ENCODE assay signal across 16 cellular contexts in the genomic region with DNA sequence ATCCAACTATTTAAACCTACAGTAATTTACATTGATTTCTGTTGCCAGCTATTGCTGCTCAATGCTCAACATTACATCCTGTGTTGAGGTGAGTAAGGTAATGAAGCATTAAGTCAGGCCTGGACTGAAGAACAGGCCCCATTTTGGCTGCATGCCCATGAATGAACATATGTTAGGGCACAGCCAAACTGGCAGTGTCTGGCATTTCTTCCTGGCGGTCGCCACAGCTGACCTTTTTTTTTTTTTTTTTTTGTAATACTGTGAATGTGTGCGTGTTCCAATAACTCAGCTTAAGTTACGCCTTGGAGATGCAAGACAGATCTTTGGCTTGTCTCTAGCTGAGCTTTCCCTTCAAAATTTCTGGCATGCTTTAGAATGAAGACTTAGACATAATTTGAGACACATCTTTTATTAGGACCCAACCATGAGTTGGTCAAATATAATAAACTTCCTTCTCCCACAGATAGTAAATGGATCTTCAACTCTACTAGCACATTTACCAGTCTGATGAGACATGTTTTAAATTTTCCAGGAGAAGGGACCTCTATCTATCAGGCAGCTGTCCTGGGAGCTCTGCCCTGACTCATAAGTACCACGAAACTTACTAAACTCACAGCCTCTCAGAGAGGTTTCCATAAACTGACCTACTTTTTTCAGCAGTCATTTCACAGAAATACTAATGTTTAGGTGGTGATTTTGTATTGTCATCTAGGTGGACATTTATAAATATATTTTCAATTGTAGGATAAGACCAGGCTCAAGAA.
DNase-seq lines count a peak whose midpoint lies in the region; ATAC-seq, FAIRE-seq and TF ChIP-seq lines count a peak whose summit lies in the region.
"Had no signal": no experiment of that assay in that cellular context is flagged by ENCODE, and none has a peak within 500 bp of the region (broad histone marks: within the 10 kb centered on the region; RNA-seq: fewer than 3 reads in every experiment).

No MANE protein-coding gene starts in this region.

- H2AFZ ChIP-seq in fibroblast of lung (ENCODE audit: low read length), result no peak overlapping the region

- H3K79me2 ChIP-seq in fibroblast of lung (ENCODE audit: control insufficient read depth, insufficient read depth, low read length), result no peaks in the 10 kb centered on the region

- H3K4me3 ChIP-seq in fibroblast of lung (replicated peaks in 1 of 4; ENCODE audit: control extremely low read depth in 1 of 4, insufficient read depth in 1 of 4, low read depth in 3 of 4, low read length in 4 of 4) (no peak overlapping the region), suprapubic skin (no peak overlapping the region), mucosa of descending colon (no peak overlapping the region)
- H3K4me3 ChIP-seq: tibial artery had no signal

- peaks cover 20 to 25% of the 10 kb centered on the region in 2 donors for H3K4me1 Mint-ChIP-seq in natural killer cell treated with Interleukin-12 subunit alpha and Interleukin-12 subunit beta and Interleukin-15 and Interleukin-18, amount 100 ng/mL, for 72 hours (ENCODE audit: low read depth in 2 of 2)
- peaks cover 6 to 11% of the 10 kb centered on the region in 2 donors for H3K4me1 Mint-ChIP-seq in natural killer cell
- H3K4me1 Mint-ChIP-seq: CD4-positive, CD25-positive, alpha-beta regulatory T cell; memory B cell had no signal

- H3K4me1 ChIP-seq in fibroblast of lung (ENCODE audit: control insufficient read depth, extremely low read depth, insufficient read depth, low read length), result no peaks in the 10 kb centered on the region
- no peaks in the 10 kb centered on the region for H3K4me1 ChIP-seq in suprapubic skin
- H3K4me1 ChIP-seq in mucosa of descending colon (ENCODE audit: low read depth), result no peaks in the 10 kb centered on the region
- H3K4me1 ChIP-seq: tibial artery had no signal

- no peak overlapping the region for H3K4me3 Mint-ChIP-seq in natural killer cell treated with Interleukin-12 subunit alpha and Interleukin-12 subunit beta and Interleukin-15 and Interleukin-18, amount 100 ng/mL, for 72 hours
- no peak overlapping the region for H3K4me3 Mint-ChIP-seq in natural killer cell
- H3K4me3 Mint-ChIP-seq: activated T-helper 1 cell treated with anti-CD3 and anti-CD28 coated beads, Interleukin-12 subunit alpha, Interleukin-12 subunit beta, Interleukin-2, Interleukin-4 antibody, amounts not matched to agents 30 ng/mL and 10 ng/mL and 1 ng/mL, durations not matched to agents 14 hours and 24 hours and 36 hours; CD4-positive, CD25-positive, alpha-beta regulatory T cell; memory B cell had no signal

- no peak overlapping the region for H3K27ac ChIP-seq in fibroblast of lung (ENCODE audit: insufficient read depth, low read length)
- no peak overlapping the region for H3K27ac ChIP-seq in suprapubic skin
- H3K27ac ChIP-seq: tibial artery had no signal

- peaks cover 3% of the 10 kb centered on the region for H3K9me3 Mint-ChIP-seq in natural killer cell treated with Interleukin-12 subunit alpha and Interleukin-12 subunit beta and Interleukin-15 and Interleukin-18, amount 100 ng/mL, for 72 hours
- H3K9me3 Mint-ChIP-seq in natural killer cell, result peaks cover 4 to 6% of the 10 kb centered on the region in 2 donors

- no peak for TF ChIP-seq EP300 in suprapubic skin (IDR thresholded peaks at IDR 0.05)

- H3K27ac Mint-ChIP-seq in natural killer cell treated with Interleukin-12 subunit alpha and Interleukin-12 subunit beta and Interleukin-15 and Interleukin-18, amount 100 ng/mL, for 72 hours, result peak overlapping the region; percentile 39 to 56
- H3K27ac Mint-ChIP-seq in natural killer cell, result no peak overlapping the region
- H3K27ac Mint-ChIP-seq: CD4-positive, CD25-positive, alpha-beta regulatory T cell; memory B cell had no signal

- H3K36me3 ChIP-seq in fibroblast of lung (ENCODE audit: control insufficient read depth, insufficient read depth, low read length) (no peaks in the 10 kb centered on the region), suprapubic skin (no peaks in the 10 kb centered on the region), mucosa of descending colon (ENCODE audit: low read depth) (no peaks in the 10 kb centered on the region)
- H3K36me3 ChIP-seq: tibial artery had no signal

- no peak for DNase-seq in natural killer cell treated with Interleukin-12 subunit alpha and Interleukin-12 subunit beta and Interleukin-15 and Interleukin-18, amount 100 ng/mL, for 72 hours (ENCODE audit: low spot score)
- DNase-seq in natural killer cell, result no peak
- peak; percentile 55 for DNase-seq in NCI-H524 treated with DMSO at 0.1 percent for 48 hours (lab: John Stamatoyannopoulos, UW)
- peak; percentile 33 to 86 for DNase-seq in fibroblast of lung (ENCODE audit: low read depth in 2 of 2)
- DNase-seq in urothelium cell line (ENCODE audit: low spot score), result peak; percentile 33
- no peak for DNase-seq in suprapubic skin (ENCODE audit: low spot score in 2 of 2)
- no peak for DNase-seq in mucosa of descending colon
- DNase-seq: CD4-positive, CD25-positive, alpha-beta regulatory T cell; effector memory CD4-positive, alpha-beta T cell; H7; stimulated activated CD4-positive, alpha-beta T cell treated with anti-CD3 and anti-CD28 coated beads, Interleukin-2, amount 100 ng/mL, for 24 hours; tibial artery had no signal

- no peaks in the 10 kb centered on the region for H3K27me3 ChIP-seq in fibroblast of lung (ENCODE audit: control insufficient read depth, insufficient read depth, low read length)
- no peaks in the 10 kb centered on the region for H3K27me3 ChIP-seq in suprapubic skin
- H3K27me3 ChIP-seq: tibial artery had no signal

- no peak for TF ChIP-seq POLR2A in suprapubic skin (IDR thresholded peaks at IDR 0.05)

- H3K27me3 Mint-ChIP-seq in natural killer cell treated with Interleukin-12 subunit alpha and Interleukin-12 subunit beta and Interleukin-15 and Interleukin-18, amount 100 ng/mL, for 72 hours, result peaks cover 0 to 2% of the 10 kb centered on the region in 2 donors
- H3K27me3 Mint-ChIP-seq in natural killer cell (ENCODE audit: low read depth in 2 of 2), result peaks cover 14 to 17% of the 10 kb centered on the region in 2 donors

- intact Hi-C loops in natural killer cell (cut with micrococcal nuclease) (no loop called here), mucosa of descending colon (cut with DNase I, micrococcal nuclease) (loop anchor here in 1 of 2 donors (10.0 kb wide), 1 partner anchor 645 kb away; no protein-coding TSS in a partner anchor)

- 65% methylated on average over 5 of the region's 5 CpGs for WGBS in suprapubic skin

- TF ChIP-seq CTCF in natural killer cell (IDR thresholded peaks at IDR 0.05) (no peak), fibroblast of lung (conservative IDR thresholded peaks at IDR 0.05 in 1 of 2, IDR thresholded peaks at IDR 0.05 in 1 of 2; ENCODE audit: low read depth in 1 of 2, low read length in 2 of 2) (no peak), suprapubic skin (IDR thresholded peaks at IDR 0.05) (no peak), mucosa of descending colon (IDR thresholded peaks at IDR 0.05) (no peak)

- H3K4me2 ChIP-seq in fibroblast of lung (ENCODE audit: extremely low read depth, insufficient read depth, low read length), result no peak overlapping the region

- H3K9ac ChIP-seq in fibroblast of lung (ENCODE audit: insufficient read depth, low read length), result no peak overlapping the region

- H4K20me1 ChIP-seq in fibroblast of lung (ENCODE audit: control insufficient read depth, extremely low read depth, insufficient read depth, low read length), result no peaks in the 10 kb centered on the region

- peaks cover 8% of the 10 kb centered on the region for H3K36me3 Mint-ChIP-seq in natural killer cell treated with Interleukin-12 subunit alpha and Interleukin-12 subunit beta and Interleukin-15 and Interleukin-18, amount 100 ng/mL, for 72 hours
- no peaks in the 10 kb centered on the region for H3K36me3 Mint-ChIP-seq in natural killer cell
- H3K36me3 Mint-ChIP-seq: CD4-positive, CD25-positive, alpha-beta regulatory T cell had no signal

- FAIRE-seq in urothelium cell line (lab: Jason Lieb, UNC), result no peak
- FAIRE-seq: GM18507 had no signal

- H3K9me3 ChIP-seq in fibroblast of lung (ENCODE audit: control insufficient read depth, insufficient read depth, low read depth, low read length) (no peaks in the 10 kb centered on the region), suprapubic skin (no peaks in the 10 kb centered on the region), mucosa of descending colon (no peaks in the 10 kb centered on the region)
- H3K9me3 ChIP-seq: tibial artery had no signal

- no peak for ATAC-seq in natural killer cell treated with Interleukin-12 subunit alpha and Interleukin-12 subunit beta and Interleukin-15 and Interleukin-18, amount 100 ng/mL, for 72 hours
- no peak for ATAC-seq in natural killer cell
- ATAC-seq in mucosa of descending colon, result no peak
- ATAC-seq in HG03354 (IDR thresholded peaks at IDR 0.05; ENCODE audit: poor library complexity, severe bottlenecking, unreplicated experiment), result no peak

Comparison
In these comparisons a context has a peak if more than half of its experiments do, and no peak if none do; other contexts are left out.
1. H3K27ac Mint-ChIP-seq: peak in natural killer cell treated with Interleukin-12 subunit alpha and Interleukin-12 subunit beta and Interleukin-15 and Interleukin-18, amount 100 ng/mL, for 72 hours (2 of 2); none in natural killer cell (0 of 2).
2. DNase-seq: peak in NCI-H524 treated with DMSO at 0.1 percent for 48 hours (single experiment), fibroblast of lung (2 of 2) and urothelium cell line (single experiment); none in natural killer cell treated with Interleukin-12 subunit alpha and Interleukin-12 subunit beta and Interleukin-15 and Interleukin-18, amount 100 ng/mL, for 72 hours (single experiment), natural killer cell (single experiment), suprapubic skin (0 of 2) and mucosa of descending colon (0 of 3).